In the genomic region with DNA sequence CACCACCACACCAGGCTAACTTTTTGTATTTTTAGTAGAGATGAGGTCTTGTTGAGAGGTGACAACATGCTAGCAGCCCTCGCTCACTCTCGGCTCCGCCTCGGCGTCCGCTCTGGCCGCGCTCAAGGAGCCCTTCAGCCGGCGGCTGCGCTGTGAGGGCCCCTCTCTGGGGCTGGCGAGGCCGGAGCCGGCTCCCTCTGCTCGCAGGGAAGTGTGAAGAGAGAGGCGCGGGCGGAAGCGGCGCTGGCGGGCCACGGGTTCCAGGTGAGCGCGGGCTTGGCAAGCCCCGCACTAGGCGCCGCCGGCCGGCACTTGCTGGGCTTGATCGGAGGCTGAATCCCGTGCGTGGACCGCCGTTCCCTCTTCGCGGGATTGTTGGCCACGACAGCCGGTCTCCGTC, we compare ENCODE assay signal across 25 cellular contexts.
"Had no signal": no experiment of that assay in that cellular context is flagged by ENCODE, and none has a peak within 500 bp of the region (broad histone marks: within the 10 kb centered on the region; RNA-seq: fewer than 3 reads in every experiment).

No MANE protein-coding gene starts in this region.

- H3K9me3 ChIP-seq: mucosa of descending colon, sigmoid colon, tibial artery had no signal

- H3K27me3 ChIP-seq: hepatocyte, sigmoid colon, tibial artery had no signal

- H3K27me3 Mint-ChIP-seq: activated CD4-positive, alpha-beta memory T cell treated with anti-CD3 and anti-CD28 coated beads, Interleukin-2, amount 10 ng/mL, durations not matched to agents 7 days and 5 days; activated CD4-positive, alpha-beta T cell treated with anti-CD3 and anti-CD28 coated beads, Interleukin-2, amount 10 ng/mL, durations not matched to agents 7 days and 5 days; activated naive CD4-positive, alpha-beta T cell treated with anti-CD3 and anti-CD28 coated beads, Interleukin-2, amount 10 ng/mL, durations not matched to agents 7 days and 5 days; activated T-cell treated with anti-CD3 and anti-CD28 coated beads, Interleukin-2, amount 50 U/mL, for 24 hours; central memory CD8-positive, alpha-beta T cell; natural killer cell treated with Interleukin-12 subunit alpha and Interleukin-12 subunit beta and Interleukin-15 and Interleukin-18, amount 100 ng/mL, for 72 hours; progenitor cell of endocrine pancreas; stimulated activated memory B cell treated with anti-CD40 and anti-IgM and Interleukin-4, amounts not matched to agents 10 μg/mL and 1 μg/mL and 100 μg/mL, for 72 hours; stimulated activated naive CD8-positive, alpha-beta T cell treated with anti-CD3 and anti-CD28 coated beads, Interleukin-15, amount 100 ng/mL, for 72 hours had no signal

- H3K36me3 Mint-ChIP-seq: activated naive CD4-positive, alpha-beta T cell treated with anti-CD3 and anti-CD28 coated beads, Interleukin-2, amount 10 ng/mL, durations not matched to agents 7 days and 5 days; natural killer cell treated with Interleukin-12 subunit alpha and Interleukin-12 subunit beta and Interleukin-15 and Interleukin-18, amount 100 ng/mL, for 72 hours; stimulated activated memory B cell treated with anti-CD40 and anti-IgM and Interleukin-4, amounts not matched to agents 10 μg/mL and 1 μg/mL and 100 μg/mL, for 72 hours had no signal

- H3K4me3 ChIP-seq: hepatocyte, mucosa of descending colon, tibial artery had no signal

- H3K27ac Mint-ChIP-seq: activated CD4-positive, alpha-beta memory T cell treated with anti-CD3 and anti-CD28 coated beads, Interleukin-2, amount 10 ng/mL, durations not matched to agents 7 days and 5 days; activated CD4-positive, alpha-beta T cell treated with anti-CD3 and anti-CD28 coated beads, Interleukin-2, amount 10 ng/mL, durations not matched to agents 7 days and 5 days; activated naive CD4-positive, alpha-beta T cell treated with anti-CD3 and anti-CD28 coated beads, Interleukin-2, amount 10 ng/mL, durations not matched to agents 7 days and 5 days; activated T-cell treated with anti-CD3 and anti-CD28 coated beads, Interleukin-2, amount 50 U/mL, for 24 hours; natural killer cell treated with Interleukin-12 subunit alpha and Interleukin-12 subunit beta and Interleukin-15 and Interleukin-18, amount 100 ng/mL, for 72 hours; progenitor cell of endocrine pancreas; stimulated activated memory B cell treated with anti-CD40 and anti-IgM and Interleukin-4, amounts not matched to agents 10 μg/mL and 1 μg/mL and 100 μg/mL, for 72 hours; stimulated activated naive CD8-positive, alpha-beta T cell treated with anti-CD3 and anti-CD28 coated beads, Interleukin-15, amount 100 ng/mL, for 72 hours had no signal

- H3K4me3 Mint-ChIP-seq: activated CD4-positive, alpha-beta memory T cell treated with anti-CD3 and anti-CD28 coated beads, Interleukin-2, amount 10 ng/mL, durations not matched to agents 7 days and 5 days; activated CD4-positive, alpha-beta T cell treated with anti-CD3 and anti-CD28 coated beads, Interleukin-2, amount 10 ng/mL, durations not matched to agents 7 days and 5 days; activated naive CD4-positive, alpha-beta T cell treated with anti-CD3 and anti-CD28 coated beads, Interleukin-2, amount 10 ng/mL, durations not matched to agents 7 days and 5 days; activated T-cell treated with anti-CD3 and anti-CD28 coated beads, Interleukin-2, amount 50 U/mL, for 24 hours; central memory CD8-positive, alpha-beta T cell; natural killer cell treated with Interleukin-12 subunit alpha and Interleukin-12 subunit beta and Interleukin-15 and Interleukin-18, amount 100 ng/mL, for 72 hours; stimulated activated memory B cell treated with anti-CD40 and anti-IgM and Interleukin-4, amounts not matched to agents 10 μg/mL and 1 μg/mL and 100 μg/mL, for 72 hours; stimulated activated naive CD8-positive, alpha-beta T cell treated with anti-CD3 and anti-CD28 coated beads, Interleukin-15, amount 100 ng/mL, for 72 hours had no signal

- H3K27ac ChIP-seq: epithelial cell of prostate, hepatocyte, tibial artery had no signal

- H3K4me1 Mint-ChIP-seq: activated CD4-positive, alpha-beta memory T cell treated with anti-CD3 and anti-CD28 coated beads, Interleukin-2, amount 10 ng/mL, durations not matched to agents 7 days and 5 days; activated CD4-positive, alpha-beta T cell treated with anti-CD3 and anti-CD28 coated beads, Interleukin-2, amount 10 ng/mL, durations not matched to agents 7 days and 5 days; activated naive CD4-positive, alpha-beta T cell treated with anti-CD3 and anti-CD28 coated beads, Interleukin-2, amount 10 ng/mL, durations not matched to agents 7 days and 5 days; central memory CD8-positive, alpha-beta T cell; stimulated activated memory B cell treated with anti-CD40 and anti-IgM and Interleukin-4, amounts not matched to agents 10 μg/mL and 1 μg/mL and 100 μg/mL, for 72 hours; stimulated activated naive CD8-positive, alpha-beta T cell treated with anti-CD3 and anti-CD28 coated beads, Interleukin-15, amount 100 ng/mL, for 72 hours had no signal

- H3K4me2 ChIP-seq: hepatocyte had no signal

- H3K9me3 Mint-ChIP-seq: activated CD4-positive, alpha-beta memory T cell treated with anti-CD3 and anti-CD28 coated beads, Interleukin-2, amount 10 ng/mL, durations not matched to agents 7 days and 5 days; activated naive CD4-positive, alpha-beta T cell treated with anti-CD3 and anti-CD28 coated beads, Interleukin-2, amount 10 ng/mL, durations not matched to agents 7 days and 5 days; activated T-cell treated with anti-CD3 and anti-CD28 coated beads, Interleukin-2, amount 50 U/mL, for 24 hours; central memory CD8-positive, alpha-beta T cell; natural killer cell treated with Interleukin-12 subunit alpha and Interleukin-12 subunit beta and Interleukin-15 and Interleukin-18, amount 100 ng/mL, for 72 hours; stimulated activated naive CD8-positive, alpha-beta T cell treated with anti-CD3 and anti-CD28 coated beads, Interleukin-15, amount 100 ng/mL, for 72 hours had no signal

- H2AFZ ChIP-seq: hepatocyte had no signal

- DNase-seq: activated CD4-positive, alpha-beta memory T cell treated with anti-CD3 and anti-CD28 coated beads, Interleukin-2, amount 10 ng/mL, durations not matched to agents 7 days and 5 days; activated CD4-positive, alpha-beta T cell treated with anti-CD3 and anti-CD28 coated beads for 1 hour; activated CD4-positive, alpha-beta T cell treated with anti-CD3 and anti-CD28 coated beads, Interleukin-2, amount 10 ng/mL, durations not matched to agents 7 days and 5 days; activated CD8-positive, alpha-beta memory T cell treated with anti-CD3 and anti-CD28 coated beads, Interleukin-2, amount 50 U/mL, for 48 hours; activated gamma-delta T cell; activated naive CD4-positive, alpha-beta T cell treated with anti-CD3 and anti-CD28 coated beads, Interleukin-2, amount 10 ng/mL, durations not matched to agents 7 days and 5 days; activated T-cell treated with anti-CD3 and anti-CD28 coated beads, Interleukin-2, amount 50 U/mL, for 24 hours; amygdala; dermis blood vessel endothelial cell; effector CD4-positive, alpha-beta T cell; glutamatergic neuron; mucosa of descending colon; sigmoid colon; small intestine; stimulated activated CD4-positive, alpha-beta T cell treated with anti-CD3 and anti-CD28 coated beads, Interleukin-4, amount 100 ng/mL, for 4 hours; stimulated activated CD8-positive, alpha-beta memory T cell treated with anti-CD3 and anti-CD28 coated beads, Interleukin-4, amount 100 ng/mL, for 48 hours; stimulated activated naive CD8-positive, alpha-beta T cell treated with anti-CD3 and anti-CD28 coated beads, Interleukin-15, amount 100 ng/mL, for 72 hours; substantia nigra; tibial artery had no signal
